8 cellular contexts compared by ENCODE assay signal in the genomic region with DNA sequence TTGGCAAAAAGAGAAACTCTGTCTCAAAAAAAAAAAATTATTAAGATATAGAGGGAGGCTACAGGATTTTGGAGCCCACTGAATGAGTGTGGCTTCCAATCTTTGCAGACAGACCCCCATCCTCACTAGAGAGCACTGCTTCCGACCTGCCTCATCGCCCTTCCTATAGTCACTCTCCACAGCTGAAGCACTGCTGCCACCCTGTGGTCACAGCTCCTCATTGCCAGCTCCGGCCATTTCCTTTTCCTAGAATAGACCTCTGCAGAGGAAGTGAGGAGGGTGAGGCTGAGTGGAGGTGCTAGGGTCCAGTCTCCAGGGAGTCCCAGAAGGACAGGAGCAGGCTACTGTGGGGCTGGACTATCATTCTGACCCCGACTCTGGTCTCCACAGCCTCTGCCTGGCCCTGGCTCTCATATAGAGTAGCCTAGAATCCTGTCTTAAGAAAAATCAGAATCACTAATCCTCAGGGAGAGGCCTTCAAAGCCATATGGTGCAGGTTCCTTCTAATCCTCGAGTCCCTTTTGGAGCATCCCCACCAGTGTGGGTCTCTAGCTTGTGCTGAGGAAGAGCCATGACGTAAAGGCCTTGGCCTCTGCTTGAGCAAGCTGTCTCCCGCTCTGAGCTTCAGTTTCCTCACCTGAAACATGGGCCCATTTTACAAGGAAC.
DNase-seq lines count a peak whose midpoint lies in the region; ATAC-seq, FAIRE-seq and TF ChIP-seq lines count a peak whose summit lies in the region.

No MANE protein-coding gene starts in this region.

- no peaks in the 10 kb centered on the region for H3K27me3 ChIP-seq in WERI-Rb-1 (ENCODE audit: insufficient read depth, low read depth, severe bottlenecking)

- FAIRE-seq in islet of Langerhans (lab: Jason Lieb, UNC): peak; percentile 9

- peak overlapping the region; percentile 90 for H3K27ac ChIP-seq in WERI-Rb-1

- in situ Hi-C loops in T47D (cut with HindIII; ENCODE audit: low pct_unique_long_range_greater_than_20kb, low sequenced_read_pairs): no loop called here

- no peaks in the 10 kb centered on the region for H3K9me3 ChIP-seq in WERI-Rb-1 (ENCODE audit: severe bottlenecking)

- H3K36me3 ChIP-seq in WERI-Rb-1: peaks cover 56% of the 10 kb centered on the region

- H3K4me3 ChIP-seq in WERI-Rb-1 (ENCODE audit: low read depth, low read length): peak overlapping the region; percentile 20

- TF ChIP-seq CTCF in WERI-Rb-1 (IDR thresholded peaks at IDR 0.05; ENCODE audit: low read depth, low read length): peak; percentile 94

- DNase-seq in AG08396 (ENCODE audit: low spot score): peak; percentile 77
- DNase-seq in NCI-H2196 treated with DMSO at 0.1 percent for 48 hours (lab: John Stamatoyannopoulos, UW; ENCODE audit: unreplicated experiment): peak; percentile 50
- peak; percentile 90 for DNase-seq in WERI-Rb-1
- peak; percentile 74 to 88 for DNase-seq in T47D (ENCODE audit: low read depth in 1 of 2, low spot score in 1 of 2)
- DNase-seq in stimulated activated CD4-positive, alpha-beta T cell treated with anti-CD3 and anti-CD28 coated beads, Interleukin-1b, Interleukin-23, amount 100 ng/mL, for 48 hours: peak; percentile 83

- peak; percentile 75 for ATAC-seq in GM18870 (IDR thresholded peaks at IDR 0.05; ENCODE audit: unreplicated experiment)
- ATAC-seq in HG03159 (IDR thresholded peaks at IDR 0.05; ENCODE audit: unreplicated experiment): peak; percentile 83

Comparison
In these comparisons a context has a peak if more than half of its experiments do, and no peak if none do; other contexts are left out.
1. Peak in every context shown above with its lines: DNase-seq, ATAC-seq, H3K4me3 ChIP-seq and H3K27ac ChIP-seq.